In the genomic region with DNA sequence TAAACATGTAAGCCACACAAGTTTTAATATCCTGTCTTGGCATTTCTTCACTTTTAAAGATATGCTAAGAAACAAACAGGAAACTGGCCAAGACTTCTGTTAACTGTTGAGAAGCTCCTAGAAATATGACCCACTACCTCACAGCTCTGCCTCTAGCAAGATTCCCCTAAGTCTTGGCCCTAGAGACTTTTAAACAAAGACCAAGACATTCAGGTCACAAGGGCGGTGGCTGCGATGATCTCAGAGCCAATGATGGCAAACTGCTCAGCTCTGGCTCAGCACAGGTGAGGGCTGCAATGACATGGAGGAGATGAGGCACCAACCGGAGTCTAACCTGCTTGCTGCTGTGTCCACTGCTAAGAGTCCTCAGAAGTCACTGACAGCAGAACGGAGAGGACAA, we compare ENCODE assay signal across 22 cellular contexts.
DNase-seq lines count a peak whose midpoint lies in the region; ATAC-seq and TF ChIP-seq lines count a peak whose summit lies in the region.
"Had no signal": no experiment of that assay in that cellular context is flagged by ENCODE, and none has a peak within 500 bp of the region (broad histone marks: within the 10 kb centered on the region; RNA-seq: fewer than 3 reads in every experiment).

No MANE protein-coding gene starts in this region.

- no peaks in the 10 kb centered on the region for H4K20me1 ChIP-seq in DND-41 (ENCODE audit: insufficient read depth, low read length)

- H3K4me2 ChIP-seq in DND-41 (ENCODE audit: insufficient read depth, low read length), result no peak overlapping the region
- H3K4me2 ChIP-seq: A549 had no signal

- no peaks in the 10 kb centered on the region for H3K27me3 Mint-ChIP-seq in activated CD4-positive, alpha-beta memory T cell treated with anti-CD3 and anti-CD28 coated beads, Interleukin-2, amount 10 ng/mL, durations not matched to agents 7 days and 5 days
- H3K27me3 Mint-ChIP-seq in activated CD4-positive, alpha-beta memory T cell treated with anti-CD3 and anti-CD28 coated beads for 36 hours, result no peaks in the 10 kb centered on the region
- no peaks in the 10 kb centered on the region for H3K27me3 Mint-ChIP-seq in activated CD8-positive, alpha-beta T cell treated with anti-CD3 and anti-CD28 coated beads for 36 hours
- H3K27me3 Mint-ChIP-seq in nephron progenitor cell (ENCODE audit: low read depth, poor library complexity), result no peaks in the 10 kb centered on the region
- H3K27me3 Mint-ChIP-seq: CD8-positive, alpha-beta memory T cell had no signal

- POLR2A ChIA-PET in activated CD4-positive, alpha-beta memory T cell treated with anti-CD3 and anti-CD28 coated beads, Interleukin-2, amount 10 ng/mL, durations not matched to agents 7 days and 5 days (lab: Charles Lee), result interaction anchor here (0.7 kb wide), 1 partner anchor 151 kb away, joined by 4 read pairs; the partner anchor contains the start of gene NUDT15
- POLR2A ChIA-PET in activated CD4-positive, alpha-beta memory T cell treated with anti-CD3 and anti-CD28 coated beads for 36 hours (lab: Charles Lee), result no interaction called here
- POLR2A ChIA-PET in activated CD8-positive, alpha-beta T cell treated with anti-CD3 and anti-CD28 coated beads for 36 hours (lab: Charles Lee), result no interaction called here

- peak; percentile 36 for DNase-seq in activated CD4-positive, alpha-beta memory T cell treated with anti-CD3 and anti-CD28 coated beads, Interleukin-2, amount 10 ng/mL, durations not matched to agents 7 days and 5 days
- DNase-seq in activated CD4-positive, alpha-beta memory T cell treated with anti-CD3 and anti-CD28 coated beads for 36 hours, result no peak
- DNase-seq in DND-41, result peak; percentile 25
- peak; percentile 47 for DNase-seq in activated CD8-positive, alpha-beta T cell treated with anti-CD3 and anti-CD28 coated beads for 36 hours
- DNase-seq in nephron progenitor cell, result no peak
- DNase-seq in NCI-H187 treated with DMSO at 0.1 percent for 48 hours (lab: John Stamatoyannopoulos, UW), result no peak
- DNase-seq: CD8-positive, alpha-beta memory T cell; DMS53; GM23248; Kasumi-1; MM.1S; NCI-H1105 treated with DMSO at 0.1 percent for 48 hours; NCI-H1694 treated with DMSO at 0.1 percent for 48 hours; NCI-H2107; NCI-H2227 treated with DMSO at 0.1 percent for 48 hours; NCI-H510A treated with DMSO at 0.1 percent for 48 hours; NCI-H774; RPMI8226; SHP77 treated with DMSO at 0.1 percent for 48 hours had no signal

- no peaks in the 10 kb centered on the region for H3K27me3 ChIP-seq in DND-41 (ENCODE audit: insufficient read depth, low read length, poor library complexity)

- H3K4me1 Mint-ChIP-seq in activated CD4-positive, alpha-beta memory T cell treated with anti-CD3 and anti-CD28 coated beads, Interleukin-2, amount 10 ng/mL, durations not matched to agents 7 days and 5 days, result peaks cover 37% of the 10 kb centered on the region
- peaks cover 6% of the 10 kb centered on the region for H3K4me1 Mint-ChIP-seq in activated CD4-positive, alpha-beta memory T cell treated with anti-CD3 and anti-CD28 coated beads for 36 hours (ENCODE audit: low read depth)
- H3K4me1 Mint-ChIP-seq in activated CD8-positive, alpha-beta T cell treated with anti-CD3 and anti-CD28 coated beads for 36 hours (ENCODE audit: low read depth), result peaks cover 12% of the 10 kb centered on the region
- peaks cover 36% of the 10 kb centered on the region for H3K4me1 Mint-ChIP-seq in nephron progenitor cell

- no peaks in the 10 kb centered on the region for H3K36me3 ChIP-seq in DND-41 (ENCODE audit: insufficient read depth, low read length)
- H3K36me3 ChIP-seq: HAP-1 had no signal

- H3K27ac ChIP-seq in DND-41 (ENCODE audit: low read length), result peak overlapping the region; percentile 69
- H3K27ac ChIP-seq: A549, GM23248 had no signal

- peak overlapping the region; percentile 51 for H2AFZ ChIP-seq in DND-41 (ENCODE audit: low read depth, low read length)
- H2AFZ ChIP-seq: GM23248 had no signal

- TF ChIP-seq CTCF in DND-41 (IDR thresholded peaks at IDR 0.05; ENCODE audit: borderline replicate concordance, extremely low read depth, low read length, poor library complexity, severe bottlenecking), result no peak
- no peak for TF ChIP-seq CTCF in activated CD8-positive, alpha-beta T cell treated with anti-CD3 and anti-CD28 coated beads for 36 hours (IDR thresholded peaks at IDR 0.05)
- no peak for TF ChIP-seq CTCF in nephron progenitor cell (IDR thresholded peaks at IDR 0.05)

- no peak overlapping the region for H3K9ac ChIP-seq in DND-41 (ENCODE audit: low read depth, low read length)
- H3K9ac ChIP-seq: GM23248 had no signal

- H3K4me3 ChIP-seq in DND-41 (ENCODE audit: low read depth in 1 of 2, low read length in 2 of 2), result no peak overlapping the region
- H3K4me3 ChIP-seq: A549, GM23248, HAP-1 had no signal

- H3K27ac Mint-ChIP-seq in activated CD4-positive, alpha-beta memory T cell treated with anti-CD3 and anti-CD28 coated beads, Interleukin-2, amount 10 ng/mL, durations not matched to agents 7 days and 5 days, result peak overlapping the region; percentile 83
- H3K27ac Mint-ChIP-seq in activated CD4-positive, alpha-beta memory T cell treated with anti-CD3 and anti-CD28 coated beads for 36 hours, result no peak overlapping the region
- H3K27ac Mint-ChIP-seq in activated CD8-positive, alpha-beta T cell treated with anti-CD3 and anti-CD28 coated beads for 36 hours, result peak overlapping the region; percentile 43
- H3K27ac Mint-ChIP-seq in nephron progenitor cell, result peak overlapping the region; percentile 71
- H3K27ac Mint-ChIP-seq: CD8-positive, alpha-beta memory T cell had no signal

- H3K4me3 Mint-ChIP-seq in activated CD4-positive, alpha-beta memory T cell treated with anti-CD3 and anti-CD28 coated beads, Interleukin-2, amount 10 ng/mL, durations not matched to agents 7 days and 5 days, result no peak overlapping the region
- no peak overlapping the region for H3K4me3 Mint-ChIP-seq in activated CD4-positive, alpha-beta memory T cell treated with anti-CD3 and anti-CD28 coated beads for 36 hours
- H3K4me3 Mint-ChIP-seq in activated CD8-positive, alpha-beta T cell treated with anti-CD3 and anti-CD28 coated beads for 36 hours, result no peak overlapping the region
- H3K4me3 Mint-ChIP-seq in nephron progenitor cell, result no peak overlapping the region
- H3K4me3 Mint-ChIP-seq: CD8-positive, alpha-beta memory T cell had no signal

- no peaks in the 10 kb centered on the region for H3K79me2 ChIP-seq in DND-41 (ENCODE audit: insufficient read depth, low read length)

- H3K9me3 ChIP-seq in DND-41 (ENCODE audit: insufficient read depth, low read length, severe bottlenecking), result no peaks in the 10 kb centered on the region
- H3K9me3 ChIP-seq: A549, HAP-1 had no signal

- CTCF ChIA-PET in activated CD4-positive, alpha-beta memory T cell treated with anti-CD3 and anti-CD28 coated beads, Interleukin-2, amount 10 ng/mL, durations not matched to agents 7 days and 5 days (lab: Charles Lee), result interaction anchor here (1.4 kb wide), 1 partner anchor 28 kb away, joined by 3 read pairs; no protein-coding TSS in a partner anchor
- CTCF ChIA-PET in activated CD4-positive, alpha-beta memory T cell treated with anti-CD3 and anti-CD28 coated beads for 36 hours (lab: Charles Lee), result no interaction called here
- CTCF ChIA-PET in activated CD8-positive, alpha-beta T cell treated with anti-CD3 and anti-CD28 coated beads for 36 hours (lab: Charles Lee), result no interaction called here

- ATAC-seq in DND-41 (ENCODE audit: insufficient read depth, low read depth) (peak; percentile 56), HG03135 (IDR thresholded peaks at IDR 0.05; ENCODE audit: unreplicated experiment) (no peak)
- peak; percentile 52 for ATAC-seq in activated CD8-positive, alpha-beta T cell treated with anti-CD3 and anti-CD28 coated beads for 36 hours
- ATAC-seq: A549 had no signal

- peaks cover 8% of the 10 kb centered on the region for H3K36me3 Mint-ChIP-seq in activated CD4-positive, alpha-beta memory T cell treated with anti-CD3 and anti-CD28 coated beads, Interleukin-2, amount 10 ng/mL, durations not matched to agents 7 days and 5 days (ENCODE audit: low read depth)
- peaks cover 1% of the 10 kb centered on the region for H3K36me3 Mint-ChIP-seq in activated CD4-positive, alpha-beta memory T cell treated with anti-CD3 and anti-CD28 coated beads for 36 hours
- no peaks in the 10 kb centered on the region for H3K36me3 Mint-ChIP-seq in activated CD8-positive, alpha-beta T cell treated with anti-CD3 and anti-CD28 coated beads for 36 hours (ENCODE audit: low read depth)
- no peaks in the 10 kb centered on the region for H3K36me3 Mint-ChIP-seq in nephron progenitor cell (ENCODE audit: low read depth)

- intact Hi-C loops in activated CD4-positive, alpha-beta memory T cell treated with anti-CD3 and anti-CD28 coated beads for 36 hours (cut with micrococcal nuclease), result no loop called here
- intact Hi-C loops in activated CD8-positive, alpha-beta T cell treated with anti-CD3 and anti-CD28 coated beads for 36 hours (cut with micrococcal nuclease), result no loop called here

- peaks cover 28% of the 10 kb centered on the region for H3K4me1 ChIP-seq in DND-41 (ENCODE audit: insufficient read depth, low read length)
- H3K4me1 ChIP-seq: A549, HAP-1 had no signal

- H3K9me3 Mint-ChIP-seq in activated CD4-positive, alpha-beta memory T cell treated with anti-CD3 and anti-CD28 coated beads, Interleukin-2, amount 10 ng/mL, durations not matched to agents 7 days and 5 days, result peaks cover 5% of the 10 kb centered on the region
- H3K9me3 Mint-ChIP-seq in activated CD4-positive, alpha-beta memory T cell treated with anti-CD3 and anti-CD28 coated beads for 36 hours, result no peaks in the 10 kb centered on the region
- H3K9me3 Mint-ChIP-seq in activated CD8-positive, alpha-beta T cell treated with anti-CD3 and anti-CD28 coated beads for 36 hours, result no peaks in the 10 kb centered on the region
- no peaks in the 10 kb centered on the region for H3K9me3 Mint-ChIP-seq in nephron progenitor cell
- H3K9me3 Mint-ChIP-seq: CD8-positive, alpha-beta memory T cell had no signal

Comparison
In these comparisons a context has a peak if more than half of its experiments do, and no peak if none do; other contexts are left out.
1. DNase-seq: peak in activated CD4-positive, alpha-beta memory T cell treated with anti-CD3 and anti-CD28 coated beads, Interleukin-2, amount 10 ng/mL, durations not matched to agents 7 days and 5 days (single experiment), DND-41 (single experiment) and activated CD8-positive, alpha-beta T cell treated with anti-CD3 and anti-CD28 coated beads for 36 hours (single experiment); none in activated CD4-positive, alpha-beta memory T cell treated with anti-CD3 and anti-CD28 coated beads for 36 hours (single experiment), nephron progenitor cell (single experiment) and NCI-H187 treated with DMSO at 0.1 percent for 48 hours (single experiment).